In genomic region chr2:42249284-42249683, GRCh38 we compare ENCODE assay signal across 16 cellular contexts.
DNase-seq lines count a peak whose midpoint lies in the region; ATAC-seq and TF ChIP-seq lines count a peak whose summit lies in the region.
"Had no signal": no experiment of that assay in that cellular context is flagged by ENCODE, and none has a peak within 500 bp of the region (broad histone marks: within the 10 kb centered on the region; RNA-seq: fewer than 3 reads in every experiment).

No MANE protein-coding gene starts in this region.

- peaks cover 74% of the 10 kb centered on the region for H3K4me1 Mint-ChIP-seq in central memory CD8-positive, alpha-beta T cell
- peaks cover 11% of the 10 kb centered on the region for H3K4me1 Mint-ChIP-seq in neural progenitor cell

- peak overlapping the region; percentile 59 for H3K4me2 ChIP-seq in neural progenitor cell

- peak; percentile 28 for DNase-seq in GF-D8 (lab: John Stamatoyannopoulos, UW)
- peak; percentile 39 for DNase-seq in LNCaP clone FGC (ENCODE audit: low read depth)
- DNase-seq in central memory CD8-positive, alpha-beta T cell (ENCODE audit: low spot score in 2 of 2), result no peak
- DNase-seq in neural progenitor cell (ENCODE audit: low spot score), result no peak
- DNase-seq in NCI-H187 treated with DMSO at 0.1 percent for 48 hours (lab: John Stamatoyannopoulos, UW), result no peak
- DNase-seq: activated CD4-positive, alpha-beta T cell treated with anti-CD3 and anti-CD28 coated beads for 4 hours; foreskin melanocyte; H7; left ventricle myocardium superior; NCI-H1694 treated with DMSO at 0.1 percent for 48 hours had no signal

- H3K9me3 ChIP-seq in neural progenitor cell (ENCODE audit: low read depth), result no peaks in the 10 kb centered on the region
- H3K9me3 ChIP-seq: ascending aorta had no signal

- peaks cover 42% of the 10 kb centered on the region for H3K36me3 Mint-ChIP-seq in central memory CD8-positive, alpha-beta T cell (ENCODE audit: insufficient read depth)
- peaks cover 7% of the 10 kb centered on the region for H3K36me3 Mint-ChIP-seq in neural progenitor cell

- peak overlapping the region; percentile 45 for H3K4me3 Mint-ChIP-seq in central memory CD8-positive, alpha-beta T cell
- no peak overlapping the region for H3K4me3 Mint-ChIP-seq in neural progenitor cell
- H3K4me3 Mint-ChIP-seq: CD14-positive monocyte had no signal

- H3K27ac ChIP-seq in neural progenitor cell, result no peak overlapping the region
- H3K27ac ChIP-seq: ascending aorta, epithelial cell of prostate had no signal

- TF ChIP-seq CTCF in LNCaP clone FGC (IDR thresholded peaks at IDR 0.05; ENCODE audit: control insufficient read depth, extremely low read depth, insufficient read depth) (no peak), neural progenitor cell (IDR thresholded peaks at IDR 0.05) (no peak)

- H3F3A ChIP-seq in neural progenitor cell (ENCODE audit: low read depth), result peaks cover 9% of the 10 kb centered on the region

- peaks cover 39% of the 10 kb centered on the region for H4K20me1 ChIP-seq in neural progenitor cell (ENCODE audit: low read depth)

- ATAC-seq in central memory CD8-positive, alpha-beta T cell (replicated peaks; ENCODE audit: extremely low read depth, poor library complexity, severe bottlenecking), result no peak
- ATAC-seq in GM21576 (IDR thresholded peaks at IDR 0.05; ENCODE audit: unreplicated experiment), result no peak
- ATAC-seq in HG03097 (IDR thresholded peaks at IDR 0.05; ENCODE audit: low FRiP score, unreplicated experiment), result no peak
- ATAC-seq: K562 had no signal

- H3K27ac Mint-ChIP-seq in central memory CD8-positive, alpha-beta T cell (ENCODE audit: low read depth), result peak overlapping the region; percentile 32
- no peak overlapping the region for H3K27ac Mint-ChIP-seq in neural progenitor cell
- H3K27ac Mint-ChIP-seq: CD14-positive monocyte had no signal

- no peak overlapping the region for H3K4me3 ChIP-seq in LNCaP clone FGC (ENCODE audit: low read depth, low read length)
- no peak overlapping the region for H3K4me3 ChIP-seq in neural progenitor cell
- H3K4me3 ChIP-seq: ascending aorta, K562 had no signal

- H3K27me3 Mint-ChIP-seq in central memory CD8-positive, alpha-beta T cell, result no peaks in the 10 kb centered on the region
- no peaks in the 10 kb centered on the region for H3K27me3 Mint-ChIP-seq in neural progenitor cell (ENCODE audit: insufficient read depth, low read depth)

- H3K36me3 ChIP-seq in neural progenitor cell, result peaks cover 6% of the 10 kb centered on the region

- H3K27me3 ChIP-seq in neural progenitor cell, result no peaks in the 10 kb centered on the region
- H3K27me3 ChIP-seq: ascending aorta had no signal

- no peaks in the 10 kb centered on the region for H3K9me3 Mint-ChIP-seq in central memory CD8-positive, alpha-beta T cell
- no peaks in the 10 kb centered on the region for H3K9me3 Mint-ChIP-seq in neural progenitor cell

- H3K79me2 ChIP-seq in neural progenitor cell (ENCODE audit: low read depth), result peaks cover 26% of the 10 kb centered on the region

- no peak overlapping the region for H3K9ac ChIP-seq in neural progenitor cell

- peaks cover 33% of the 10 kb centered on the region for H3K4me1 ChIP-seq in neural progenitor cell
- H3K4me1 ChIP-seq: ascending aorta had no signal

- H2AFZ ChIP-seq in neural progenitor cell (replicated peaks), result no peak overlapping the region

Comparison
In these comparisons a context has a peak if more than half of its experiments do, and no peak if none do; other contexts are left out.
1. DNase-seq: peak in GF-D8 (single experiment) and LNCaP clone FGC (single experiment); none in central memory CD8-positive, alpha-beta T cell (0 of 2), neural progenitor cell (single experiment) and NCI-H187 treated with DMSO at 0.1 percent for 48 hours (single experiment).